In the genomic region with DNA sequence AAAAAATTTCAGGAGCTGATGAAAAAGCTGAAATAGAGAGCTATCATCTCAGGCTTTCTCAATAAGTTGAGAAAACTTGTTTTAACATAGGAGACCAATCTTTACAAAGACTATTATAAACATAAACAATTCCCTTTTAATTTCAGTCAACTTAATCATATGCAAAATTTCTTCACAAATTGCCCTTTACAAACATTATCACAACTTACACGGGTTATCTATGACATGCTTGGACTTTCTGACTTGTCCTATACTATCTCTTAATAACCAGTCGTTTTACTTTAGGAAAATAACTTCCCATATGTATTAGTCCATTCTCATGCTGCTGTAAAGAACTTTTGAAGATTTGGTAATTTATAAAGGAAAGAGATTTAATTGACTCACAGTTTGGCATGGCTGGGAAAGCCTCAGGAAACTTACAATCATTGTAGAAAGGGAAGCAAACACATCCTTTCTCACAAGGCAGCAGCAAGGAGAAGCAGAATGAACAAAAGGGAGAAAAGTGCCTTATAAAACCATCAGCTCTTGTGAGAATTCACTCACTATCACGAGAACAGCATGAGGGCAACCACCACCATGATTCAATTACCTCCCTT, we compare ENCODE assay signal across 11 cellular contexts.
"Had no signal": no experiment of that assay in that cellular context is flagged by ENCODE, and none has a peak within 500 bp of the region (broad histone marks: within the 10 kb centered on the region; RNA-seq: fewer than 3 reads in every experiment).

No MANE protein-coding gene starts in this region.

- H3K4me1 Mint-ChIP-seq: activated B cell treated with CpG ODN at 0.5 μM for 24 hours; activated CD4-positive, alpha-beta T cell treated with anti-CD3 and anti-CD28 coated beads, Interleukin-2, amount 10 ng/mL, durations not matched to agents 24 days and 14 days had no signal

- ATAC-seq: gastroesophageal sphincter had no signal

- H3K4me1 ChIP-seq: gastroesophageal sphincter, upper lobe of left lung had no signal

- H3K4me3 ChIP-seq: gastroesophageal sphincter, ovary, upper lobe of left lung had no signal

- DNase-seq: activated B cell treated with CpG ODN at 0.5 μM for 24 hours; activated CD4-positive, alpha-beta T cell treated with anti-CD3 and anti-CD28 coated beads, Interleukin-2, amount 10 ng/mL, durations not matched to agents 24 days and 14 days; activated naive CD4-positive, alpha-beta T cell treated with anti-CD3 and anti-CD28 coated beads for 36 hours; central memory CD4-positive, alpha-beta T cell; effector memory CD4-positive, alpha-beta T cell; ovary; stimulated activated CD4-positive, alpha-beta T cell treated with anti-CD3 and anti-CD28 coated beads, Interleukin-2, amount 100 ng/mL, for 48 hours; upper lobe of left lung had no signal

- H3K27ac ChIP-seq: epithelial cell of prostate, gastroesophageal sphincter, ovary, upper lobe of left lung had no signal

- H3K36me3 ChIP-seq: gastroesophageal sphincter, ovary, upper lobe of left lung had no signal

- H3K9me3 ChIP-seq: gastroesophageal sphincter, ovary had no signal

- H3K4me3 Mint-ChIP-seq: activated B cell treated with CpG ODN at 0.5 μM for 24 hours; activated CD4-positive, alpha-beta T cell treated with anti-CD3 and anti-CD28 coated beads, Interleukin-2, amount 10 ng/mL, durations not matched to agents 24 days and 14 days; activated naive CD4-positive, alpha-beta T cell treated with anti-CD3 and anti-CD28 coated beads for 36 hours; stimulated activated naive CD8-positive, alpha-beta T cell treated with anti-CD3 and anti-CD28 coated beads, Interleukin-15, Interleukin-2, amounts not matched to agents 100 ng/mL and 50 ng/mL, for 24 hours had no signal

- H3K27me3 Mint-ChIP-seq: activated B cell treated with CpG ODN at 0.5 μM for 24 hours; activated CD4-positive, alpha-beta T cell treated with anti-CD3 and anti-CD28 coated beads, Interleukin-2, amount 10 ng/mL, durations not matched to agents 24 days and 14 days; stimulated activated naive CD8-positive, alpha-beta T cell treated with anti-CD3 and anti-CD28 coated beads, Interleukin-15, Interleukin-2, amounts not matched to agents 100 ng/mL and 50 ng/mL, for 24 hours had no signal

- H3K27me3 ChIP-seq: gastroesophageal sphincter, ovary, upper lobe of left lung had no signal

- H3K27ac Mint-ChIP-seq: activated B cell treated with CpG ODN at 0.5 μM for 24 hours; activated CD4-positive, alpha-beta T cell treated with anti-CD3 and anti-CD28 coated beads, Interleukin-2, amount 10 ng/mL, durations not matched to agents 24 days and 14 days; activated naive CD4-positive, alpha-beta T cell treated with anti-CD3 and anti-CD28 coated beads for 36 hours; stimulated activated naive CD8-positive, alpha-beta T cell treated with anti-CD3 and anti-CD28 coated beads, Interleukin-15, Interleukin-2, amounts not matched to agents 100 ng/mL and 50 ng/mL, for 24 hours had no signal
